ENCODE assay signal across 10 cellular contexts in the genomic region with DNA sequence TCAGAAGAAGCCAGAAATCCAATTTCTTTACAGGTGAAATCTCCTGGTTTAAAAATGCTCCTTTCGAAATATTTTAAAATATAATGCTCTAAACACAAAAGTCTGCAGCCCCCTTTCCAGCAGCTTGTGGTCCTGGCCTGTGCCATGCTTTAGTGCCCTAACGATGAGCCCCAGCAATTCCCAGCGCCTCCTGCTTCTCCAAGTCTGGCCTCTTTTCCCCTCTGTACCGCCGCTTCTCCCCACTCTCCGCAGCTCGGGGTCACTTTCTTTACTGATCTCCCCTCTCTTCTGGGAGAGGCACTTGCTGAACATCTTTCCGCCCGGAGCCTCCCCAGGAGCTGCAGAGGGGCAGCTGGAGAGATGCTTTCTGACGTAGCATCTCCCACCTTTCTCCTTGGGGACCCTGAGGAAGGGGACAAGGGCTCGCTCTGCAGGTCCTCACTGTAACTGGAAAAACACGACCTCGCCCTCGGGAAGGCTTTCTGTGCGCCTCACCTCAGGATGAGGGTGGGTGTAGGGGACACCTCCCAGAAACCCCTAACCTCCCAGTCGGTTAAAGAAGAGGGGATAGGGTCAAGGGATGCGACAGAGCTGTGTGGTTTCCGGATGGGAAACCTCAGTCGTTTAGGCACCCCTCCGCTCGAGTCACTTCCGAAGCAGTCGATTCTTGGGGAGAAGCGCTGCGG. TPM values are rescaled to one million over a fixed set of nuclear protein-coding genes. Genes with fewer than 3 reads are reported as not detected.
A peak's percentile ranks its signal among the peaks of the same experiment; 100 is the strongest.
DNase-seq lines count a peak whose midpoint lies in the region; ATAC-seq and TF ChIP-seq lines count a peak whose summit lies in the region.
"Had no signal": no experiment of that assay in that cellular context is flagged by ENCODE, and none has a peak within 500 bp of the region (broad histone marks: within the 10 kb centered on the region; RNA-seq: fewer than 3 reads in every experiment).

No MANE protein-coding gene starts in this region.

- TF ChIP-seq CTCF in kidney epithelial cell (IDR thresholded peaks at IDR 0.05; ENCODE audit: insufficient read depth, low read length, poor library complexity, severe bottlenecking), result no peak
- TF ChIP-seq CTCF in GM13976 (IDR thresholded peaks at IDR 0.05; ENCODE audit: borderline replicate concordance, control extremely low read depth, extremely low read depth, insufficient read depth, missing control alignments), result no peak

- intact Hi-C loops in activated T-helper 2 cell treated with anti-CD3 and anti-CD28 coated beads, Interferon-gamma antibody, Interleukin-2, Interleukin-4, amounts not matched to agents 10 μg/mL and 5 μg/mL and 100 μg/mL, durations not matched to agents 14 hours and 24 hours and 36 hours (cut with micrococcal nuclease), result no loop called here
- intact Hi-C loops in sciatic nerve (cut with DNase I), result no loop called here

- H3K27me3 ChIP-seq in kidney epithelial cell (ENCODE audit: control insufficient read depth, insufficient read depth, low read length), result peaks cover 25% of the 10 kb centered on the region
- H3K27me3 ChIP-seq: ovary had no signal

- in situ Hi-C loops in GM13976 (cut with MboI; ENCODE audit: low sequenced_read_pairs, unreplicated experiment), result no loop called here

- H3K27me3 Mint-ChIP-seq in stimulated activated naive CD8-positive, alpha-beta T cell treated with anti-CD3 and anti-CD28 coated beads, Interleukin-15, Interleukin-2, amounts not matched to agents 100 ng/mL and 50 ng/mL, for 24 hours, result peaks cover 53% of the 10 kb centered on the region
- H3K27me3 Mint-ChIP-seq in activated T-helper 2 cell treated with anti-CD3 and anti-CD28 coated beads, Interferon-gamma antibody, Interleukin-2, Interleukin-4, amounts not matched to agents 10 μg/mL and 5 μg/mL and 100 μg/mL, durations not matched to agents 14 hours and 24 hours and 36 hours (ENCODE audit: low read depth), result peaks cover 50% of the 10 kb centered on the region

- H3K9me3 Mint-ChIP-seq in stimulated activated naive CD8-positive, alpha-beta T cell treated with anti-CD3 and anti-CD28 coated beads, Interleukin-15, Interleukin-2, amounts not matched to agents 100 ng/mL and 50 ng/mL, for 24 hours, result no peaks in the 10 kb centered on the region
- H3K9me3 Mint-ChIP-seq in activated T-helper 2 cell treated with anti-CD3 and anti-CD28 coated beads, Interferon-gamma antibody, Interleukin-2, Interleukin-4, amounts not matched to agents 10 μg/mL and 5 μg/mL and 100 μg/mL, durations not matched to agents 14 hours and 24 hours and 36 hours, result no peaks in the 10 kb centered on the region

- no peak overlapping the region for H3K27ac Mint-ChIP-seq in stimulated activated naive CD8-positive, alpha-beta T cell treated with anti-CD3 and anti-CD28 coated beads, Interleukin-15, Interleukin-2, amounts not matched to agents 100 ng/mL and 50 ng/mL, for 24 hours
- no peak overlapping the region for H3K27ac Mint-ChIP-seq in activated T-helper 2 cell treated with anti-CD3 and anti-CD28 coated beads, Interferon-gamma antibody, Interleukin-2, Interleukin-4, amounts not matched to agents 10 μg/mL and 5 μg/mL and 100 μg/mL, durations not matched to agents 14 hours and 24 hours and 36 hours

- peak overlapping the region; percentile 60 for H3K4me3 Mint-ChIP-seq in stimulated activated naive CD8-positive, alpha-beta T cell treated with anti-CD3 and anti-CD28 coated beads, Interleukin-15, Interleukin-2, amounts not matched to agents 100 ng/mL and 50 ng/mL, for 24 hours
- H3K4me3 Mint-ChIP-seq in activated T-helper 2 cell treated with anti-CD3 and anti-CD28 coated beads, Interferon-gamma antibody, Interleukin-2, Interleukin-4, amounts not matched to agents 10 μg/mL and 5 μg/mL and 100 μg/mL, durations not matched to agents 14 hours and 24 hours and 36 hours (ENCODE audit: low read depth), result peak overlapping the region; percentile 26

- no peaks in the 10 kb centered on the region for H3K36me3 ChIP-seq in kidney epithelial cell (ENCODE audit: control insufficient read depth, insufficient read depth, low read length)
- H3K36me3 ChIP-seq: ovary had no signal

- peaks cover 12% of the 10 kb centered on the region for H3K4me1 Mint-ChIP-seq in stimulated activated naive CD8-positive, alpha-beta T cell treated with anti-CD3 and anti-CD28 coated beads, Interleukin-15, Interleukin-2, amounts not matched to agents 100 ng/mL and 50 ng/mL, for 24 hours (ENCODE audit: low read depth)
- peaks cover 2% of the 10 kb centered on the region for H3K4me1 Mint-ChIP-seq in activated T-helper 2 cell treated with anti-CD3 and anti-CD28 coated beads, Interferon-gamma antibody, Interleukin-2, Interleukin-4, amounts not matched to agents 10 μg/mL and 5 μg/mL and 100 μg/mL, durations not matched to agents 14 hours and 24 hours and 36 hours (ENCODE audit: low read depth)

- ATAC-seq in stimulated activated naive CD8-positive, alpha-beta T cell treated with anti-CD3 and anti-CD28 coated beads, Interleukin-15, Interleukin-2, amounts not matched to agents 100 U/mL and 50 U/mL, for 24 hours, result no peak
- no peak for ATAC-seq in sciatic nerve

- DNase-seq in stimulated activated naive CD8-positive, alpha-beta T cell treated with anti-CD3 and anti-CD28 coated beads, Interleukin-15, Interleukin-2, amounts not matched to agents 100 U/mL and 50 U/mL, for 24 hours, result no peak
- DNase-seq in activated T-helper 2 cell treated with anti-CD3 and anti-CD28 coated beads, Interferon-gamma antibody, Interleukin-2, Interleukin-4, amounts not matched to agents 10 μg/mL and 5 μg/mL and 100 μg/mL, durations not matched to agents 14 hours and 24 hours and 36 hours (ENCODE audit: low spot score), result no peak
- DNase-seq in kidney epithelial cell (ENCODE audit: low read depth) (no peak), NCI-H774 (lab: John Stamatoyannopoulos, UW) (no peak), GM13976 (ENCODE audit: low spot score) (no peak), sciatic nerve (ENCODE audit: low spot score) (no peak)
- no peak for DNase-seq in activated CD4-positive, CD25-positive, alpha-beta regulatory T cell (lab: John Stamatoyannopoulos, UW)
- DNase-seq: ovary had no signal

- H3K4me3 ChIP-seq in kidney epithelial cell (ENCODE audit: low read depth, low read length), result peak overlapping the region; percentile 37
- H3K4me3 ChIP-seq: ovary had no signal

- H3K36me3 Mint-ChIP-seq in stimulated activated naive CD8-positive, alpha-beta T cell treated with anti-CD3 and anti-CD28 coated beads, Interleukin-15, Interleukin-2, amounts not matched to agents 100 ng/mL and 50 ng/mL, for 24 hours (ENCODE audit: low read depth), result no peaks in the 10 kb centered on the region
- no peaks in the 10 kb centered on the region for H3K36me3 Mint-ChIP-seq in activated T-helper 2 cell treated with anti-CD3 and anti-CD28 coated beads, Interferon-gamma antibody, Interleukin-2, Interleukin-4, amounts not matched to agents 10 μg/mL and 5 μg/mL and 100 μg/mL, durations not matched to agents 14 hours and 24 hours and 36 hours (ENCODE audit: low read depth)

RNA-seq across cellular contexts. Expression of a gene that starts 0.5 kb away (rescaled TPM):
- 0.78 and 0.87 TPM in 2 replicates for total RNA-seq in activated T-helper 2 cell treated with anti-CD3 and anti-CD28 coated beads, Interferon-gamma antibody, Interleukin-2, Interleukin-4, amounts not matched to agents 10 μg/mL and 5 μg/mL and 100 μg/mL, durations not matched to agents 14 hours and 24 hours and 36 hours
- total RNA-seq in kidney epithelial cell (8.1 and 9.2 TPM in 2 replicates), sciatic nerve (not detected)

RNA-seq across cellular contexts. Expression of a gene that starts 30.7 kb away (rescaled TPM):
- total RNA-seq in activated T-helper 2 cell treated with anti-CD3 and anti-CD28 coated beads, Interferon-gamma antibody, Interleukin-2, Interleukin-4, amounts not matched to agents 10 μg/mL and 5 μg/mL and 100 μg/mL, durations not matched to agents 14 hours and 24 hours and 36 hours, result not detected in 2 replicates
- total RNA-seq in kidney epithelial cell (0.04 TPM in 1 of 2 replicates, not detected in the other), sciatic nerve (not detected)
- total RNA-seq: glomerular endothelial cell, ovary had no signal
